ENCODE assay signal across 12 cellular contexts in the genomic region with DNA sequence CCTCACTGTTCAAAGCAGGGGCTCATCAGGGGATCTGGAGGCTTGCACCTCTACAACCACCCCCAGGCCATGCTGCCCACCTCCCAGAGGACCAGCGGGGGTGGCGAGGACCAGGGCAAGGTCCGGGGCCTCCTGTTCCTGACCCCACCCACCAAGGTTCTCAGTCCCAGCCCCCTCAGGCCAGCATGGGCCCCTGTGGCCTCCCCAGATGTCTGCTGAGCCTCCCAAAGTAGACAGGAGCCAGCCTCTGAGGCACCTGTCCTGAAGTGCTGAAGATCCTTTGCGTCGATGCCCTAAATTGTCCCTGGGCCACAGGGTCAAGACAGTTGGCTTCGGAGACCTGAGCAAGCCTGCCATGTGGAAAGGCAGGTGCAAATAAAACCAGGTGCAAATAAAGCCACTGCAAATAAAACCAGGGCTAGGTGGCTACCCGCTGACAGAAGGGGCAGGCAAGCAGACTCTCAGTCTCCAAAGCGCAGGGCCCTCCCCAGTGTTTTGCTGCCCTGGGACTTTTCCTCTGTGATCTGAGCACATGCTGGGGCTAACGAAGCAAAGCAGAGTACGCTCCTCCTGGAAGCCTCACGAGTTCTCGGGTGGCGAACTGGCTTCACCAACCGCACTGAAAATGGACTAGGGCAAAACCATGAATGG.
"Had no signal": no experiment of that assay in that cellular context is flagged by ENCODE, and none has a peak within 500 bp of the region (broad histone marks: within the 10 kb centered on the region; RNA-seq: fewer than 3 reads in every experiment).

No MANE protein-coding gene starts in this region.

- H3K27ac ChIP-seq: coronary artery, epithelial cell of prostate, gastroesophageal sphincter, stomach had no signal

- DNase-seq: activated CD4-positive, alpha-beta T cell treated with anti-CD3 and anti-CD28 coated beads for 48 hours; activated naive CD4-positive, alpha-beta T cell treated with anti-CD3 and anti-CD28 coated beads, Interleukin-2, amount 10 ng/mL, durations not matched to agents 7 days and 5 days; central memory CD4-positive, alpha-beta T cell; effector CD4-positive, alpha-beta T cell; islet precursor cell; mesenchymal stem cell; stimulated activated CD4-positive, alpha-beta T cell treated with anti-CD3 and anti-CD28 coated beads, Interleukin-4, amount 100 ng/mL, for 1 hour; stimulated activated CD8-positive, alpha-beta memory T cell treated with anti-CD3 and anti-CD28 coated beads, Interleukin-4, amount 100 ng/mL, for 48 hours; stomach had no signal

- H3K27me3 ChIP-seq: gastroesophageal sphincter, stomach had no signal

- ATAC-seq: gastroesophageal sphincter had no signal

- H3K9me3 ChIP-seq: gastroesophageal sphincter, stomach had no signal

- H3K4me3 ChIP-seq: coronary artery, gastroesophageal sphincter, stomach had no signal
